Comparison of ENCODE assay signal across 14 cellular contexts in genomic region chr17:337866-338265, GRCh38. TPM values are rescaled to one million over a fixed set of nuclear protein-coding genes. Genes with fewer than 3 reads are reported as not detected.
DNase-seq lines count a peak whose midpoint lies in the region; ATAC-seq and TF ChIP-seq lines count a peak whose summit lies in the region.
"Had no signal": no experiment of that assay in that cellular context is flagged by ENCODE, and none has a peak within 500 bp of the region (broad histone marks: within the 10 kb centered on the region; RNA-seq: fewer than 3 reads in every experiment).

No MANE protein-coding gene starts in this region.

- H3K4me1 ChIP-seq in endocrine pancreas (ENCODE audit: control insufficient read depth, insufficient read depth, low read length) (peaks cover 16% of the 10 kb centered on the region), osteoblast (ENCODE audit: insufficient read depth, low read length) (no peaks in the 10 kb centered on the region)

- H3K4me2 ChIP-seq in osteoblast (ENCODE audit: insufficient read depth, low read length): no peak overlapping the region

- H3K36me3 ChIP-seq in endocrine pancreas (ENCODE audit: control insufficient read depth, insufficient read depth, low read length) (no peaks in the 10 kb centered on the region), osteoblast (ENCODE audit: insufficient read depth, low read length) (no peaks in the 10 kb centered on the region)
- H3K36me3 ChIP-seq: right lobe of liver, thyroid gland had no signal

- no peaks in the 10 kb centered on the region for H3K9me3 ChIP-seq in endocrine pancreas (ENCODE audit: control insufficient read depth, low read length)
- H3K9me3 ChIP-seq in osteoblast (ENCODE audit: low read depth, low read length): no peaks in the 10 kb centered on the region
- H3K9me3 ChIP-seq: right lobe of liver, thyroid gland had no signal

- DNase-seq in DMS153 treated with DMSO at 0.1 percent for 48 hours (lab: John Stamatoyannopoulos, UW; ENCODE audit: unreplicated experiment) (peak; percentile 1), NCI-H187 treated with DMSO at 0.1 percent for 48 hours (lab: John Stamatoyannopoulos, UW) (peak; percentile 81), osteoblast (ENCODE audit: insufficient read length, low spot score, missing footprints) (peak; percentile 59), T-helper 2 cell (no peak), NCI-H2029 treated with DMSO at 0.1 percent for 48 hours (lab: John Stamatoyannopoulos, UW) (no peak), kidney glomerular epithelial cell (lab: John Stamatoyannopoulos, UW) (no peak)
- DNase-seq: CD8-positive, alpha-beta T cell; KBM-7; NCI-H226; stimulated activated naive B cell treated with anti-CD40 and anti-IgM and Interleukin-4, amounts not matched to agents 10 μg/mL and 1 μg/mL and 100 μg/mL, for 72 hours; thyroid gland had no signal

- H3K27me3 ChIP-seq in endocrine pancreas (ENCODE audit: control insufficient read depth, insufficient read depth, low read length): no peaks in the 10 kb centered on the region
- H3K27me3 ChIP-seq in osteoblast (ENCODE audit: insufficient read depth, low read length): peaks cover 3% of the 10 kb centered on the region
- H3K27me3 ChIP-seq: right lobe of liver, thyroid gland had no signal

- no peak overlapping the region for H3K4me3 ChIP-seq in endocrine pancreas (ENCODE audit: control insufficient read depth, insufficient read depth, low read length)
- H3K4me3 ChIP-seq in osteoblast (ENCODE audit: insufficient read depth, low read length): no peak overlapping the region
- H3K4me3 ChIP-seq: thyroid gland had no signal

- no peaks in the 10 kb centered on the region for H3K79me2 ChIP-seq in osteoblast (ENCODE audit: insufficient read depth, low read length)

- H2AFZ ChIP-seq in osteoblast (ENCODE audit: low read length): no peak overlapping the region

- no peak overlapping the region for H3K27ac ChIP-seq in osteoblast (ENCODE audit: low read depth, low read length)

- no peak for ATAC-seq in GM21786 (IDR thresholded peaks at IDR 0.05; ENCODE audit: unreplicated experiment)
- ATAC-seq: CD8-positive, alpha-beta T cell had no signal

- H4K20me1 ChIP-seq in osteoblast (ENCODE audit: insufficient read depth, low read length): no peaks in the 10 kb centered on the region

- no peak for TF ChIP-seq CTCF in osteoblast (IDR thresholded peaks at IDR 0.05; ENCODE audit: extremely low read depth, low read depth, low read length)

- peak overlapping the region; percentile 42 for H3K9ac ChIP-seq in endocrine pancreas (ENCODE audit: control insufficient read depth, insufficient read depth, low read length)

RNA-seq across cellular contexts. Expression of gene RPH3AL, which starts 14.7 kb away (rescaled TPM):
- total RNA-seq in osteoblast: 2.9 and 3.2 TPM in 2 replicates

Comparison
In these comparisons a context has a peak if more than half of its experiments do, and no peak if none do; other contexts are left out.
1. DNase-seq: peak in DMS153 treated with DMSO at 0.1 percent for 48 hours (single experiment), NCI-H187 treated with DMSO at 0.1 percent for 48 hours (single experiment) and osteoblast (single experiment); none in T-helper 2 cell (0 of 5), NCI-H2029 treated with DMSO at 0.1 percent for 48 hours (single experiment) and kidney glomerular epithelial cell (single experiment).